In genomic region chr2:47073217-47073616, GRCh38 we compare ENCODE assay signal across 11 cellular contexts.
DNase-seq lines count a peak whose midpoint lies in the region; ATAC-seq and TF ChIP-seq lines count a peak whose summit lies in the region.
"Had no signal": no experiment of that assay in that cellular context is flagged by ENCODE, and none has a peak within 500 bp of the region (broad histone marks: within the 10 kb centered on the region; RNA-seq: fewer than 3 reads in every experiment).

No MANE protein-coding gene starts in this region.

- peaks cover 0 to 3% (median 0%) of the 10 kb centered on the region in 8 donors for H3K9me3 Mint-ChIP-seq in CD4-positive, alpha-beta memory T cell
- no peaks in the 10 kb centered on the region for H3K9me3 Mint-ChIP-seq in activated T-helper 17 cell treated with anti-CD3 and anti-CD28 coated beads, Interleukin-2, amount 50 U/mL, for 72 hours
- no peaks in the 10 kb centered on the region for H3K9me3 Mint-ChIP-seq in activated CD4-positive, alpha-beta T cell treated with anti-CD3 and anti-CD28 coated beads, Interleukin-2, amount 10 ng/mL, durations not matched to agents 24 days and 14 days

- H3K9me3 ChIP-seq in CD4-positive, alpha-beta memory T cell (ENCODE audit: control insufficient read depth in 1 of 2, low read length in 2 of 2), result no peaks in the 10 kb centered on the region
- no peaks in the 10 kb centered on the region for H3K9me3 ChIP-seq in left lung

- TF ChIP-seq CTCF in left lung (IDR thresholded peaks at IDR 0.05), result no peak

- POLR2A ChIA-PET in CD4-positive, alpha-beta memory T cell (lab: Charles Lee; ENCODE audit: partially characterized antibody), result no interaction called here

- peaks cover 36% of the 10 kb centered on the region for H3K4me1 ChIP-seq in CD4-positive, alpha-beta memory T cell (ENCODE audit: insufficient read depth, low read length)
- H3K4me1 ChIP-seq in left lung, result peaks cover 60 to 77% of the 10 kb centered on the region in 2 donors

- no peaks in the 10 kb centered on the region for H3K27me3 Mint-ChIP-seq in CD4-positive, alpha-beta memory T cell
- H3K27me3 Mint-ChIP-seq in activated T-helper 17 cell treated with anti-CD3 and anti-CD28 coated beads, Interleukin-2, amount 50 U/mL, for 72 hours, result no peaks in the 10 kb centered on the region
- no peaks in the 10 kb centered on the region for H3K27me3 Mint-ChIP-seq in activated CD4-positive, alpha-beta T cell treated with anti-CD3 and anti-CD28 coated beads, Interleukin-2, amount 10 ng/mL, durations not matched to agents 24 days and 14 days

- ATAC-seq in activated T-helper 17 cell treated with anti-CD3 and anti-CD28 coated beads, Interleukin-2, amount 50 U/mL, for 72 hours (replicated peaks), result no peak
- no peak for ATAC-seq in left lung

- H3K4me3 ChIP-seq in CD4-positive, alpha-beta memory T cell (ENCODE audit: low read length in 2 of 2), result no peak overlapping the region
- no peak overlapping the region for H3K4me3 ChIP-seq in left lung
- no peak overlapping the region for H3K4me3 ChIP-seq in skin epidermis
- no peak overlapping the region for H3K4me3 ChIP-seq in H7 (ENCODE audit: insufficient read depth, low read depth, low read length)

- H3K36me3 Mint-ChIP-seq in CD4-positive, alpha-beta memory T cell, result peaks cover 19 to 38% of the 10 kb centered on the region in 2 donors
- H3K36me3 Mint-ChIP-seq in activated T-helper 17 cell treated with anti-CD3 and anti-CD28 coated beads, Interleukin-2, amount 50 U/mL, for 72 hours (ENCODE audit: low read depth), result peaks cover 29% of the 10 kb centered on the region
- peaks cover 22% of the 10 kb centered on the region for H3K36me3 Mint-ChIP-seq in activated CD4-positive, alpha-beta T cell treated with anti-CD3 and anti-CD28 coated beads, Interleukin-2, amount 10 ng/mL, durations not matched to agents 24 days and 14 days (ENCODE audit: low read depth)

- intact Hi-C loops in CD4-positive, alpha-beta memory T cell (cut with micrococcal nuclease), result no loop called here
- intact Hi-C loops in left lung (cut with DNase I), result no loop called here
- intact Hi-C loops in activated CD4-positive, alpha-beta T cell treated with anti-CD3 and anti-CD28 coated beads, Interleukin-2, amount 10 ng/mL, durations not matched to agents 24 days and 14 days (cut with micrococcal nuclease), result no loop called here

- CTCF ChIA-PET in CD4-positive, alpha-beta memory T cell (lab: Charles Lee; ENCODE audit: partially characterized antibody), result interaction anchor here (1.3 kb wide), 1 partner anchor 92 kb away, joined by 3 read pairs; no protein-coding TSS in a partner anchor

- H3K27me3 ChIP-seq in CD4-positive, alpha-beta memory T cell (ENCODE audit: insufficient read depth, low read length), result no peaks in the 10 kb centered on the region
- H3K27me3 ChIP-seq in left lung, result no peaks in the 10 kb centered on the region
- no peaks in the 10 kb centered on the region for H3K27me3 ChIP-seq in H7 (ENCODE audit: control insufficient read depth, insufficient read depth, low read length)

- no peak overlapping the region for H3K4me3 Mint-ChIP-seq in CD4-positive, alpha-beta memory T cell
- H3K4me3 Mint-ChIP-seq in activated T-helper 17 cell treated with anti-CD3 and anti-CD28 coated beads, Interleukin-2, amount 50 U/mL, for 72 hours, result no peak overlapping the region
- no peak overlapping the region for H3K4me3 Mint-ChIP-seq in activated CD4-positive, alpha-beta T cell treated with anti-CD3 and anti-CD28 coated beads, Interleukin-2, amount 10 ng/mL, durations not matched to agents 24 days and 14 days

- H3K4me1 Mint-ChIP-seq in CD4-positive, alpha-beta memory T cell, result peaks cover 15 to 38% (median 28%) of the 10 kb centered on the region in 4 donors
- H3K4me1 Mint-ChIP-seq in activated T-helper 17 cell treated with anti-CD3 and anti-CD28 coated beads, Interleukin-2, amount 50 U/mL, for 72 hours, result peaks cover 15% of the 10 kb centered on the region
- peaks cover 22% of the 10 kb centered on the region for H3K4me1 Mint-ChIP-seq in activated CD4-positive, alpha-beta T cell treated with anti-CD3 and anti-CD28 coated beads, Interleukin-2, amount 10 ng/mL, durations not matched to agents 24 days and 14 days

- DNase-seq in CD4-positive, alpha-beta memory T cell, result no peak
- no peak for DNase-seq in left lung
- DNase-seq in epidermal melanocyte (ENCODE audit: insufficient read length, low spot score), result no peak
- DNase-seq in activated CD4-positive, alpha-beta T cell treated with anti-CD3 and anti-CD28 coated beads, Interleukin-2, amount 10 ng/mL, durations not matched to agents 24 days and 14 days, result no peak
- no peak for DNase-seq in D341Med (ENCODE audit: low spot score)
- DNase-seq in H7, result no peak
- DNase-seq: activated gamma-delta T cell, DMS79, erythroblast had no signal

- H3K27ac Mint-ChIP-seq in CD4-positive, alpha-beta memory T cell, result peak overlapping the region in 4 of 7 donors; percentile 41 to 82 (median 73)
- peak overlapping the region; percentile 80 for H3K27ac Mint-ChIP-seq in activated T-helper 17 cell treated with anti-CD3 and anti-CD28 coated beads, Interleukin-2, amount 50 U/mL, for 72 hours
- no peak overlapping the region for H3K27ac Mint-ChIP-seq in activated CD4-positive, alpha-beta T cell treated with anti-CD3 and anti-CD28 coated beads, Interleukin-2, amount 10 ng/mL, durations not matched to agents 24 days and 14 days

- peaks cover 4% of the 10 kb centered on the region for H3K36me3 ChIP-seq in CD4-positive, alpha-beta memory T cell (ENCODE audit: insufficient read depth, low read length)
- H3K36me3 ChIP-seq in left lung (peaks cover 0 to 11% of the 10 kb centered on the region in 2 donors), H7 (replicated peaks; ENCODE audit: control insufficient read depth, insufficient read depth, low read length) (no peaks in the 10 kb centered on the region)

- H3K27ac ChIP-seq in CD4-positive, alpha-beta memory T cell (ENCODE audit: low read depth, low read length), result no peak overlapping the region
- H3K27ac ChIP-seq in left lung, result peak overlapping the region; percentile 88 to 92
- peak overlapping the region in 20 of 21 experiments; percentile 56 to 94 (median 81) for H3K27ac ChIP-seq in skin epidermis
